Comparison of ENCODE assay signal across 21 cellular contexts in the genomic region with DNA sequence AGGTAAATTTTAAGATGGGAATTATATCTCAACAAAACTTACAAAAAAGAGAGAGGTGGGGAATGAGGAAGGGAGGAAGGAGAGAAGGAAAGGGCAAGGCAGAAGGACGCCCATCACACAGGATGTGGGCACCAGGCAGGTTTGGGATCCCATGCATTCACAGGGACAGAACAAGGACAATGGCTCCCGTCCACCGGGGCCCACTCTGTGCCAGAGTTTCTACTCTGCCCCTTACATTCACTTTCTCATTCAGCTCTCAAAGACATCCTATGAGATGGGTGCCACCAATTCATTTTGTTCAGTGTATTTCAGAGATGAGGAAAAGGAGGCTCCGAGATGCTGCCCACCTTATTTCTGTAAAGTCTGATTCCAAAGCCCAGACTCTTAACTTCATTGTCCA. TPM values are rescaled to one million over a fixed set of nuclear protein-coding genes. Genes with fewer than 3 reads are reported as not detected.
DNase-seq lines count a peak whose midpoint lies in the region; ATAC-seq and TF ChIP-seq lines count a peak whose summit lies in the region.
"Had no signal": no experiment of that assay in that cellular context is flagged by ENCODE, and none has a peak within 500 bp of the region (broad histone marks: within the 10 kb centered on the region; RNA-seq: fewer than 3 reads in every experiment).

No MANE protein-coding gene starts in this region.

- POLR2A ChIA-PET in GM10248 (lab: Yijun Ruan, JAX) (no interaction called here), WTC11 (lab: Charles Lee) (no interaction called here)

- no peak for TF ChIP-seq EP300 in esophagus muscularis mucosa (IDR thresholded peaks at IDR 0.05)

- no peaks in the 10 kb centered on the region for H3K23me2 ChIP-seq in H9 (ENCODE audit: insufficient read length, low read depth, low read length, poor library complexity, severe bottlenecking)

- H3K56ac ChIP-seq in H9 (ENCODE audit: insufficient read length, low read depth, low read length) = no peak overlapping the region

- H3K9ac ChIP-seq in H9 (ENCODE audit: extremely low read depth, insufficient read length, low read length) = no peak overlapping the region
- H3K9ac ChIP-seq: GM23248 had no signal

- no peak overlapping the region for H3K14ac ChIP-seq in H9 (ENCODE audit: insufficient read depth, low read length)

- no peak overlapping the region for H4K91ac ChIP-seq in H9 (ENCODE audit: insufficient read length, low read depth, low read length)

- H3K9me3 Mint-ChIP-seq in WTC11 = no peaks in the 10 kb centered on the region
- no peaks in the 10 kb centered on the region for H3K9me3 Mint-ChIP-seq in H9
- H3K9me3 Mint-ChIP-seq: CD4-positive, alpha-beta memory T cell; HFFc6 had no signal

- in situ Hi-C loops in GM13976 (cut with MboI; ENCODE audit: low sequenced_read_pairs, unreplicated experiment) = no loop called here

- H2BK5ac ChIP-seq in H9 (ENCODE audit: insufficient read length, low read length) = no peak overlapping the region

- H3K27ac Mint-ChIP-seq in WTC11 (no peak overlapping the region), H9 (no peak overlapping the region)
- H3K27ac Mint-ChIP-seq: CD4-positive, alpha-beta memory T cell; HFFc6 had no signal

- no peak overlapping the region for H2BK120ac ChIP-seq in H9 (ENCODE audit: low read depth, low read length, poor library complexity, severe bottlenecking)

- H2AK5ac ChIP-seq in H9 (ENCODE audit: insufficient read length, low read length) = no peak overlapping the region

- H3K36me3 ChIP-seq in esophagus muscularis mucosa = no peaks in the 10 kb centered on the region
- H3K36me3 ChIP-seq: HAP-1 had no signal

- H3T11ph ChIP-seq in H9 (ENCODE audit: low read length) = no peak overlapping the region

- H3K4me1 Mint-ChIP-seq in WTC11 = no peaks in the 10 kb centered on the region
- H3K4me1 Mint-ChIP-seq in H9 = 0 out of 4 replicates have a peak, but pooled peaks cover 0 to 4% of the 10 kb centered on the region in 2 experiments
- H3K4me1 Mint-ChIP-seq: CD4-positive, alpha-beta memory T cell had no signal

- no peaks in the 10 kb centered on the region for H3K9me3 ChIP-seq in esophagus muscularis mucosa
- H3K9me3 ChIP-seq in H9 (ENCODE audit: control insufficient read depth, low read depth, low read length) = no peaks in the 10 kb centered on the region
- H3K9me3 ChIP-seq: HAP-1 had no signal

- no peak overlapping the region for H3K4me3 ChIP-seq in esophagus muscularis mucosa
- H3K4me3 ChIP-seq: GM23248, HAP-1 had no signal

- no peaks in the 10 kb centered on the region for H4K20me1 ChIP-seq in H9 (ENCODE audit: control insufficient read depth, insufficient read depth, insufficient read length)

- peaks cover 0 to 19% (median 0%) of the 10 kb centered on the region in 4 donors for H3K27me3 ChIP-seq in esophagus muscularis mucosa
- H3K27me3 ChIP-seq in H9 (ENCODE audit: insufficient read depth, low read length) = no peaks in the 10 kb centered on the region

- TF ChIP-seq POLR2A in esophagus muscularis mucosa (IDR thresholded peaks at IDR 0.05; ENCODE audit: low read depth) = no peak

- H3K18ac ChIP-seq in H9 (ENCODE audit: insufficient read length, low read depth, low read length) = no peak overlapping the region

- no peak overlapping the region for H4K5ac ChIP-seq in H9 (ENCODE audit: insufficient read length, low read depth, low read length)

- H3K4me3 Mint-ChIP-seq in WTC11 (no peak overlapping the region), H9 (no peak overlapping the region)
- H3K4me3 Mint-ChIP-seq: CD4-positive, alpha-beta memory T cell; HFFc6 had no signal

- TF ChIP-seq CTCF in GM10248 (IDR thresholded peaks at IDR 0.05; ENCODE audit: control extremely low read depth, extremely low read depth, low read depth, missing control alignments) (no peak), GM13976 (IDR thresholded peaks at IDR 0.05; ENCODE audit: borderline replicate concordance, control extremely low read depth, extremely low read depth, insufficient read depth, missing control alignments) (no peak), WTC11 (IDR thresholded peaks at IDR 0.05) (no peak), esophagus muscularis mucosa (IDR thresholded peaks at IDR 0.05) (no peak), H9 (conservative IDR thresholded peaks at IDR 0.05) (no peak)

- H3K23ac ChIP-seq in H9 (ENCODE audit: insufficient read length, low read depth, low read length) = no peak overlapping the region

- H3K27ac ChIP-seq in esophagus muscularis mucosa (replicated peaks in 1 of 4) (no peak overlapping the region), H9 (ENCODE audit: insufficient read length, low read depth, low read length) (no peak overlapping the region)
- H3K27ac ChIP-seq: GM23248 had no signal

- CTCF ChIA-PET in GM10248 (lab: Yijun Ruan, JAX) (no interaction called here), WTC11 (lab: Charles Lee) (no interaction called here)

- no peak overlapping the region for H2BK15ac ChIP-seq in H9 (ENCODE audit: low read depth, low read length)

- H2BK12ac ChIP-seq in H9 (ENCODE audit: insufficient read length, low read depth, low read length) = no peak overlapping the region

- no peak for ATAC-seq in WTC11
- no peak for ATAC-seq in HG03520 (IDR thresholded peaks at IDR 0.05; ENCODE audit: unreplicated experiment)

- H3K4me2 ChIP-seq in H9 (ENCODE audit: insufficient read depth, insufficient read length, low read length) = no peak overlapping the region

- no peaks in the 10 kb centered on the region for H3K36me3 Mint-ChIP-seq in WTC11
- H3K36me3 Mint-ChIP-seq in H9 (ENCODE audit: insufficient read depth in 1 of 3, low read depth in 3 of 3) = no peaks in the 10 kb centered on the region
- H3K36me3 Mint-ChIP-seq: CD4-positive, alpha-beta memory T cell had no signal

- intact Hi-C loops in esophagus muscularis mucosa (cut with DNase I) = no loop called here

- no peak overlapping the region for H2AFZ ChIP-seq in H9 (ENCODE audit: low read length)
- H2AFZ ChIP-seq: GM23248 had no signal

- H3K4me1 ChIP-seq in esophagus muscularis mucosa (peaks cover 5 to 20% (median 18%) of the 10 kb centered on the region in 4 donors), H9 (ENCODE audit: insufficient read depth, low read length) (no peaks in the 10 kb centered on the region)
- H3K4me1 ChIP-seq: HAP-1 had no signal

- H4K8ac ChIP-seq in H9 (replicated peaks; ENCODE audit: insufficient read length, low read depth, low read length) = no peak overlapping the region

- H3K4ac ChIP-seq in H9 (ENCODE audit: low read depth, low read length) = no peak overlapping the region

- no peaks in the 10 kb centered on the region for H3K79me1 ChIP-seq in H9 (ENCODE audit: insufficient read depth, low read depth, low read length, poor library complexity, severe bottlenecking)

- H2BK20ac ChIP-seq in H9 (ENCODE audit: low read depth, low read length, poor library complexity, severe bottlenecking) = no peak overlapping the region

- DNase-seq in GM10248 (ENCODE audit: extremely low spot score) (peak; percentile 7), GM13976 (ENCODE audit: low spot score) (peak; percentile 7), WTC11 (ENCODE audit: low spot score) (no peak), esophagus muscularis mucosa (ENCODE audit: extremely low spot score) (no peak), H9 (no peak)
- DNase-seq: C1 segment of cervical spinal cord; Calu3; CD4-positive, alpha-beta memory T cell; COR-L47; DMS53; DMS79 treated with DMSO at 0.1 percent for 48 hours; GF-D8; GM23248; HFFc6 had no signal

- WGBS in esophagus muscularis mucosa = 92% methylated on average over 4 of the region's 4 CpGs
- WGBS in H9 (ENCODE audit: extremely low coverage, insufficient read length, low lambda C conversion rate) = no CpG with 5 or more reads among the region's 4 CpGs

- H3K79me2 ChIP-seq in H9 (ENCODE audit: insufficient read depth, low read length) = no peaks in the 10 kb centered on the region

- H3K27me3 Mint-ChIP-seq in WTC11 (ENCODE audit: low read depth) (no peaks in the 10 kb centered on the region; the same call in 1 of the 2 replicates), H9 (ENCODE audit: low read depth) (peaks cover 3% of the 10 kb centered on the region; the same call in 1 of the 2 replicates)

TF ChIP-seq in WTC11, 78 proteins besides CTCF, POLR2A, EP300 and RAD21 (continues in another document):
- no peak for TF ChIP-seq ZNF121 (CRISPR knock-in tag; IDR thresholded peaks at IDR 0.05)
- no peak for TF ChIP-seq SMAD3 (CRISPR knock-in tag; IDR thresholded peaks at IDR 0.05; ENCODE audit: borderline replicate concordance)
- TF ChIP-seq, protein P1, sequence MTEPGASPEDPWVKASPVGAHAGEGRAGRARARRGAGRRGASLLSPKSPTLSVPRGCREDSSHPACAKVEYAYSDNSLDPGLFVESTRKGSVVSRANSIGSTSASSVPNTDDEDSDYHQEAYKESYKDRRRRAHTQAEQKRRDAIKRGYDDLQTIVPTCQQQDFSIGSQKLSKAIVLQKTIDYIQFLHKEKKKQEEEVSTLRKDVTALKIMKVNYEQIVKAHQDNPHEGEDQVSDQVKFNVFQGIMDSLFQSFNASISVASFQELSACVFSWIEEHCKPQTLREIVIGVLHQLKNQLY (CRISPR knock-in tag; IDR thresholded peaks at IDR 0.05) = no peak
- TF ChIP-seq TEAD4 (CRISPR knock-in tag; IDR thresholded peaks at IDR 0.05) = no peak
- no peak for TF ChIP-seq CREB1 (CRISPR knock-in tag; IDR thresholded peaks at IDR 0.05)
- no peak for TF ChIP-seq MXD4 (CRISPR knock-in tag; IDR thresholded peaks at IDR 0.05; ENCODE audit: borderline replicate concordance)

RNA-seq across cellular contexts. Expression of a gene that starts 7.4 kb away (rescaled TPM):
- not detected in 3 replicates for total RNA-seq in WTC11 (2021)
- total RNA-seq in esophagus muscularis mucosa = not detected
- total RNA-seq in H9 (2021) = not detected in 2 replicates
- total RNA-seq: A172; A673; Calu3; CD4-positive, alpha-beta memory T cell; Daoy; G401; GM23248; H1; HFFc6 had no signal

RNA-seq across cellular contexts. Expression of a gene that starts 23.5 kb away (rescaled TPM):
- not detected in 3 replicates for total RNA-seq in WTC11 (2021)
- not detected for total RNA-seq in esophagus muscularis mucosa
- total RNA-seq in H9 (2021) = not detected in 2 replicates
- total RNA-seq: A172; A673; Calu3; CD4-positive, alpha-beta memory T cell; Daoy; G401; GM23248; H1 had no signal

Comparison
In these comparisons a context has a peak if more than half of its experiments do, and no peak if none do; other contexts are left out.
1. DNase-seq: peak in GM10248 (single experiment) and GM13976 (single experiment); none in WTC11 (single experiment), esophagus muscularis mucosa (single experiment) and H9 (single experiment).